ENCODE assay signal across 18 cellular contexts in the genomic region with DNA sequence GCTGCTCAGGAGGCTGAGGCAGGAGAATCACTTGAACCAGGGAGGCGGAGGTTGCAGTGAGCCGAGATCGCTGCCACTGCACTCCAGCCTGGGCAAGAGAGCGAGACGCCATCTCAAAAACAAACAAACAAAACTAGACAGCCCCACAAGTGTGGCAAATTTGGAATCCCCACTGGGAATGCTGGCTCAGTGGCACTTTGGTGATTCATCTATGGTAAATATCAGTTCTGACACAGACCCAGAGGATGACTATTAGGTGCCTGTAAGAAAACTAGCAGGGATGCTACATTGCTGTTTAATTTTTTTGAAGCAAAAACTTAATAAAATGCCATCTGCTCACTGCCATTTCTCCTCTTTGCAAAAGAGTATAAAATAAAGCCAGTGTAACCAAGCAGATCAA.
DNase-seq lines count a peak whose midpoint lies in the region; FAIRE-seq and TF ChIP-seq lines count a peak whose summit lies in the region.
"Had no signal": no experiment of that assay in that cellular context is flagged by ENCODE, and none has a peak within 500 bp of the region (broad histone marks: within the 10 kb centered on the region; RNA-seq: fewer than 3 reads in every experiment).

No MANE protein-coding gene starts in this region.

- no peak for TF ChIP-seq POLR2A in GM12892 (IDR thresholded peaks at IDR 0.05; ENCODE audit: low read depth, low read length)

- no peak for FAIRE-seq in GM12892 (lab: Jason Lieb, UNC)
- FAIRE-seq: D721Med, GM12891, TTC549 had no signal

- peak; percentile 38 for DNase-seq in NCI-H345 (lab: John Stamatoyannopoulos, UW)
- no peak for DNase-seq in NCI-H345 treated with DMSO at 0.1 percent for 48 hours (lab: John Stamatoyannopoulos, UW; ENCODE audit: unreplicated experiment)
- peak; percentile 36 for DNase-seq in NCI-H446 treated with DMSO at 0.1 percent for 48 hours (lab: John Stamatoyannopoulos, UW)
- peak; percentile 35 for DNase-seq in astrocyte of the hippocampus (ENCODE audit: low read depth, low spot score)
- peak; percentile 41 for DNase-seq in renal cortical epithelial cell (ENCODE audit: low read depth)
- no peak for DNase-seq in NCI-H1694 treated with DMSO at 0.1 percent for 48 hours (lab: John Stamatoyannopoulos, UW)
- no peak for DNase-seq in NCI-H1105 (lab: John Stamatoyannopoulos, UW)
- DNase-seq in GM12892 (ENCODE audit: insufficient read length), result no peak
- DNase-seq: activated CD4-positive, alpha-beta T cell treated with anti-CD3 and anti-CD28 coated beads for 48 hours; heart left ventricle; left ventricle myocardium inferior; NCI-H1694; nephron progenitor cell; stimulated activated CD4-positive, alpha-beta T cell treated with anti-CD3 and anti-CD28 coated beads, Interleukin-2, amount 100 ng/mL, for 24 hours; stimulated activated naive B cell treated with anti-CD40 and anti-IgM and Interleukin-4, amounts not matched to agents 10 μg/mL and 1 μg/mL and 100 μg/mL, for 72 hours had no signal

Comparison
In these comparisons a context has a peak if more than half of its experiments do, and no peak if none do; other contexts are left out.
1. DNase-seq: peak in NCI-H345 (single experiment), NCI-H446 treated with DMSO at 0.1 percent for 48 hours (single experiment), astrocyte of the hippocampus (single experiment) and renal cortical epithelial cell (single experiment); none in NCI-H345 treated with DMSO at 0.1 percent for 48 hours (single experiment), NCI-H1694 treated with DMSO at 0.1 percent for 48 hours (single experiment), NCI-H1105 (single experiment) and GM12892 (single experiment).